Comparison of ENCODE assay signal across 21 cellular contexts in the genomic region with DNA sequence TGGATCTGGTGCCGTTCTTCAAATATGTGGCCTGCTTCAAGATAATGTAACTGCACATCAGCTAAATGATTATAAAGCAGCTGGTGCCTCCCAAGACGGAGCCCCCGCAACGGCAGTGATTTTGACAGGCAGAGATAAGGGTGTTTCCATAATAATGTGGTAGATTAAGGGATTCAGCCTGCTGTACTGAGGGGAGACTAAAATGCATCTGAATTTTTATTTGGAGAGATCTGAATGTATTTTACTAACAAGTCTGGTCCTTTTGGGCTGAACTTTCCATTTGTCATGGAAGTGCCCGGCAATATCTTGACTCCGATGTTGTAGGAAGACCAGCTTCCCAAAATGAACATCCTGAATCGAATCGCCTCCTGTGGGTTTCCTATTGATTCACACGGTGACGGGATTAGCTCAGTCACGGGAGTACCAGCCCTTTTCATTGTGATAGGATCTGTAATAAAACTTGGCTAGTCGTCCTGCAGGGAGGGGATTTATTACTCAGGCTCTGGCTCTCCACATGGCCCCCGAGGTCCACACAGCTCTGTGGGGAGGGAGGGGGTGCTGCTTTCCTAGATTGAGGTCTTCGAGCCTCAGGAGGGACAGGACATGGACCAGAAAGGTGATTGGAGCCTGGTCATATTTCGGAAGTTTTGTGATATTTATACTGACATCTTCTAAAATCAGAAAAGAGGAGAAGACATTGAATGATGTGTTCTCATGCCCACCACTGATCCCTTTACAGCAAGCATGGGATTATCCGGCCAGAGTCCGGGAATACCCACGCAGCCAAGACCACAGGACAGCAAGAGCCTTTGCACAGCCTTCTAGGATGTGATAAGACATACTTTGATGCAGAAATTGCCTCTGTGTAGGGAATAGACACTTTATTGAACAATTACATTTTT. TPM values are rescaled to one million over a fixed set of nuclear protein-coding genes. Genes with fewer than 3 reads are reported as not detected.
DNase-seq lines count a peak whose midpoint lies in the region; ATAC-seq, FAIRE-seq and TF ChIP-seq lines count a peak whose summit lies in the region.
"Had no signal": no experiment of that assay in that cellular context is flagged by ENCODE, and none has a peak within 500 bp of the region (broad histone marks: within the 10 kb centered on the region; RNA-seq: fewer than 3 reads in every experiment).

No MANE protein-coding gene starts in this region.

- TF ChIP-seq CTCF in GM10248 (IDR thresholded peaks at IDR 0.05; ENCODE audit: control extremely low read depth, extremely low read depth, low read depth, missing control alignments) (no peak), endodermal cell (conservative IDR thresholded peaks at IDR 0.05) (no peak)

- H3K4me1 Mint-ChIP-seq in endodermal cell, result peaks cover 12% of the 10 kb centered on the region

- H3K4me1 ChIP-seq in endodermal cell (ENCODE audit: control insufficient read depth, insufficient read depth, low read length), result no peaks in the 10 kb centered on the region
- H3K4me1 ChIP-seq: BE2C had no signal

- no peaks in the 10 kb centered on the region for H3K36me3 ChIP-seq in endodermal cell (ENCODE audit: control insufficient read depth, insufficient read depth, low read length)
- H3K36me3 ChIP-seq: BE2C had no signal

- FAIRE-seq in HTR-8/SVneo (lab: Jason Lieb, UNC), result no peak

- no peak overlapping the region for H3K9ac ChIP-seq in endodermal cell (ENCODE audit: extremely low read depth, low read length, poor library complexity, severe bottlenecking)

- H3K27ac ChIP-seq in endodermal cell (ENCODE audit: low read depth, low read length) (no peak overlapping the region), temporal lobe (ENCODE audit: low read depth, low read length) (peak overlapping the region; percentile 47)
- H3K27ac ChIP-seq: HL-60 had no signal

- H3K27ac Mint-ChIP-seq in endodermal cell, result no peak overlapping the region
- H3K27ac Mint-ChIP-seq: CD4-positive, alpha-beta memory T cell had no signal

- peaks cover 19% of the 10 kb centered on the region for H3K27me3 ChIP-seq in endodermal cell (ENCODE audit: control insufficient read depth, insufficient read depth, low read length, poor library complexity, severe bottlenecking)

- peak; percentile 10 for DNase-seq in GM10248 (ENCODE audit: extremely low spot score)
- DNase-seq in NCI-H82 treated with DMSO at 0.1 percent for 48 hours (lab: John Stamatoyannopoulos, UW; ENCODE audit: unreplicated experiment), result peak; percentile 20
- peak; percentile 27 for DNase-seq in endodermal cell
- no peak for DNase-seq in HTR-8/SVneo (ENCODE audit: insufficient read length, low spot score)
- no peak for DNase-seq in NCI-H1694 treated with DMSO at 0.1 percent for 48 hours (lab: John Stamatoyannopoulos, UW)
- DNase-seq: BE2C; CD4-positive, alpha-beta memory T cell; DND-41; GDM1; GOT3; KG1; NCI-H1048; NCI-H146; NCI-H2227 treated with DMSO at 0.1 percent for 48 hours; NCI-H526; SHP77 treated with DMSO at 0.1 percent for 48 hours had no signal

- POLR2A ChIA-PET in GM10248 (lab: Yijun Ruan, JAX), result no interaction called here

- no peak for ATAC-seq in GM18870 (IDR thresholded peaks at IDR 0.05; ENCODE audit: unreplicated experiment)
- ATAC-seq: Panc1 had no signal

- peaks cover 49% of the 10 kb centered on the region for H3K27me3 Mint-ChIP-seq in endodermal cell (ENCODE audit: insufficient read depth)

- no peaks in the 10 kb centered on the region for H3K36me3 Mint-ChIP-seq in endodermal cell (ENCODE audit: low read depth)
- H3K36me3 Mint-ChIP-seq: CD4-positive, alpha-beta memory T cell had no signal

- no peaks in the 10 kb centered on the region for H3K9me3 ChIP-seq in endodermal cell (ENCODE audit: control insufficient read depth, low read length)
- H3K9me3 ChIP-seq: BE2C had no signal

- 91% methylated on average over 17 to 18 of the region's 18 CpGs for WGBS in endodermal cell (ENCODE audit: insufficient coverage in 1 of 2, insufficient read length in 1 of 2), 2 experiments

- no peak overlapping the region for H3K4me3 Mint-ChIP-seq in endodermal cell
- H3K4me3 Mint-ChIP-seq: CD4-positive, alpha-beta memory T cell had no signal

- H3K4me3 ChIP-seq in endodermal cell (ENCODE audit: low read length), result no peak overlapping the region

- CTCF ChIA-PET in GM10248 (lab: Yijun Ruan, JAX), result interaction anchor here (0.8 to 1.0 kb wide), 2 partner anchors 12 to 234 kb away, joined by 3 read pairs; no protein-coding TSS in a partner anchor

- H3K9me3 Mint-ChIP-seq in endodermal cell, result no peaks in the 10 kb centered on the region
- H3K9me3 Mint-ChIP-seq: CD4-positive, alpha-beta memory T cell had no signal

RNA-seq across cellular contexts. Expression of a gene that starts 2.5 kb away (rescaled TPM):
- total RNA-seq in endodermal cell (1 to 10 TPM; 6.6 to 9.8 TPM), temporal lobe (11.8 TPM)
- 4.2 TPM for polyA plus RNA-seq in endodermal cell (2013, experiment 1 of 2)
- polyA plus RNA-seq in endodermal cell (2013, experiment 2 of 2), result 4.7 TPM
- total RNA-seq: M059J had no signal

Comparison
In these comparisons a context has a peak if more than half of its experiments do, and no peak if none do; other contexts are left out.
1. DNase-seq: peak in GM10248 (single experiment), NCI-H82 treated with DMSO at 0.1 percent for 48 hours (single experiment) and endodermal cell (single experiment); none in HTR-8/SVneo (single experiment) and NCI-H1694 treated with DMSO at 0.1 percent for 48 hours (single experiment).